Comparison of ENCODE assay signal across 8 cellular contexts in genomic region chr2:21057097-21057496, GRCh38. TPM values are rescaled to one million over a fixed set of nuclear protein-coding genes. Genes with fewer than 3 reads are reported as not detected.
"Had no signal": no experiment of that assay in that cellular context is flagged by ENCODE, and none has a peak within 500 bp of the region (broad histone marks: within the 10 kb centered on the region; RNA-seq: fewer than 3 reads in every experiment).

No MANE protein-coding gene starts in this region.

- H3K27ac ChIP-seq: HL-60 had no signal

- DNase-seq: IMR-90, KBM-7, KG1 had no signal

- H3K4me3 ChIP-seq: K562 had no signal

- ATAC-seq: K562 had no signal

- FAIRE-seq: HTR-8/SVneo, K562 had no signal

RNA-seq across cellular contexts. Expression of gene APOB, which starts 13.2 kb away (rescaled TPM):
- total RNA-seq: HT-29 had no signal
- polyA plus RNA-seq: IgD-negative memory B cell, IMR-90, K562 had no signal
